ENCODE assay signal across 11 cellular contexts in genomic region chr6:12371641-12372146, GRCh38.
DNase-seq lines count a peak whose midpoint lies in the region; ATAC-seq lines count a peak whose summit lies in the region.
"Had no signal": no experiment of that assay in that cellular context is flagged by ENCODE, and none has a peak within 500 bp of the region (broad histone marks: within the 10 kb centered on the region; RNA-seq: fewer than 3 reads in every experiment).

No MANE protein-coding gene starts in this region.

- H3K27ac ChIP-seq in mucosa of rectum (ENCODE audit: low read depth in 2 of 2, low read length in 2 of 2): peak overlapping the region; percentile 52 to 69

- peak; percentile 42 for ATAC-seq in GM19324 (IDR thresholded peaks at IDR 0.05; ENCODE audit: low FRiP score, unreplicated experiment)
- peak; percentile 49 for ATAC-seq in HG03097 (IDR thresholded peaks at IDR 0.05; ENCODE audit: low FRiP score, unreplicated experiment)
- no peak for ATAC-seq in GM21737 (IDR thresholded peaks at IDR 0.05; ENCODE audit: unreplicated experiment)
- ATAC-seq: activated T-cell treated with anti-CD3 and anti-CD28 coated beads, Interleukin-2, amount 50 U/mL, for 4 hours had no signal

- no peaks in the 10 kb centered on the region for H3K36me3 ChIP-seq in mucosa of rectum (ENCODE audit: control insufficient read depth in 2 of 2, insufficient read depth in 2 of 2, low read length in 2 of 2)

- peaks cover 11 to 16% of the 10 kb centered on the region in 2 donors for H3K4me1 ChIP-seq in mucosa of rectum (ENCODE audit: control insufficient read depth in 2 of 2, insufficient read depth in 2 of 2, low read length in 2 of 2)

- no peak overlapping the region for H3K9ac ChIP-seq in mucosa of rectum (ENCODE audit: low read depth in 1 of 2, low read length in 2 of 2)

- H3K4me3 ChIP-seq in mucosa of rectum (ENCODE audit: low read length in 2 of 2): peak overlapping the region in 1 of 2 donors; percentile 10

- peak; percentile 71 for DNase-seq in amniotic epithelial cell (ENCODE audit: low read depth)
- no peak for DNase-seq in foreskin melanocyte
- no peak for DNase-seq in NCI-H1694 (lab: John Stamatoyannopoulos, UW)
- DNase-seq in NCI-H1694 treated with DMSO at 0.1 percent for 48 hours (lab: John Stamatoyannopoulos, UW): no peak
- DNase-seq: activated T-cell treated with anti-CD3 and anti-CD28 coated beads, Interleukin-2, amount 50 U/mL, for 4 hours; NCI-H774; T1000 had no signal

- H3K9me3 ChIP-seq in mucosa of rectum (ENCODE audit: control insufficient read depth in 2 of 2, low read length in 2 of 2): no peaks in the 10 kb centered on the region

- H3K27me3 ChIP-seq in mucosa of rectum (ENCODE audit: control insufficient read depth in 2 of 2, insufficient read depth in 2 of 2, low read length in 2 of 2): no peaks in the 10 kb centered on the region
